In the genomic region with DNA sequence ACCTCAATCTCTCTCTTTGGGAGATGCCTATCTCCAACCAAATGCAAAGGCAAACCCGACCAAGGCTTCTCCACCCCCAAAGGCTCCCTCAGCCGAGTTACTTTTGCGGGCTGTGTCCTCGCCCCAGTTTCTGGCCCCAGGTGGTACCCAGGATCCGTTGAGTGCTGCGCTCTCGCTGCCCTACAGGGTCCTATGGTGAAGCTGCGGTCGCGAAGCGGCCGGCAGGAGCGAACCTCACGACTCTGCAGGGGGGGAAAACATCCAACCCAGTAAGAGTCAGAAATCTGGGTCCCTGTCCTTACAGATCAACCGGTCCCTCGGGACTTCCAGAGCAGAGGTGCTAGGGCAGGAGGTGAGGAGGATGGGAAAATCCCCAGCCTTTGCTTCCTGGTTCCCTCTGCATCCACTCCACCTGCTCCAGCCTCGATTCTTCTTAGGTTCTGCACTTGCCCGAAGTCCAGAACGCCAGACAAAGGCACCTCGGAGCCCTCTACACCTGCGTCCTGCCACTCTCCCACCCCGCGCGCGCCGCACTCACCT, we compare ENCODE assay signal across 8 cellular contexts. TPM values are rescaled to one million over a fixed set of nuclear protein-coding genes. Genes with fewer than 3 reads are reported as not detected.
DNase-seq lines count a peak whose midpoint lies in the region; ATAC-seq and TF ChIP-seq lines count a peak whose summit lies in the region.

No MANE protein-coding gene starts in this region.

- peak; percentile 5 for TF ChIP-seq CTCF in fibroblast of the aortic adventitia (IDR thresholded peaks at IDR 0.05; ENCODE audit: insufficient read depth, low read length)
- TF ChIP-seq CTCF in retinal pigment epithelial cell (conservative IDR thresholded peaks at IDR 0.05; ENCODE audit: low read depth, low read length): no peak

- peaks cover 8% of the 10 kb centered on the region for H3K4me1 ChIP-seq in CD8-positive, alpha-beta memory T cell (ENCODE audit: insufficient read depth, low read length)

- H3K27ac ChIP-seq in CD8-positive, alpha-beta memory T cell (ENCODE audit: low read depth, low read length): no peak overlapping the region

- H3K9me3 Mint-ChIP-seq in CD8-positive, alpha-beta memory T cell: no peaks in the 10 kb centered on the region
- H3K9me3 Mint-ChIP-seq in T-cell: no peaks in the 10 kb centered on the region

- H3K27me3 Mint-ChIP-seq in CD8-positive, alpha-beta memory T cell: peaks cover 31 to 57% of the 10 kb centered on the region in 2 donors
- peaks cover 24 to 31% of the 10 kb centered on the region in 2 donors for H3K27me3 Mint-ChIP-seq in T-cell

- no peaks in the 10 kb centered on the region for H3K36me3 Mint-ChIP-seq in CD8-positive, alpha-beta memory T cell
- no peaks in the 10 kb centered on the region for H3K36me3 Mint-ChIP-seq in T-cell

- CTCF ChIA-PET in CD8-positive, alpha-beta memory T cell (lab: Charles Lee): no interaction called here
- CTCF ChIA-PET in T-cell (lab: Charles Lee): no interaction called here

- peaks cover 12 to 26% (median 16%) of the 10 kb centered on the region in 3 donors for H3K4me1 Mint-ChIP-seq in CD8-positive, alpha-beta memory T cell
- H3K4me1 Mint-ChIP-seq in T-cell: peaks cover 17 to 25% (median 19%) of the 10 kb centered on the region in 3 donors

- POLR2A ChIA-PET in CD8-positive, alpha-beta memory T cell (lab: Charles Lee): no interaction called here
- POLR2A ChIA-PET in T-cell (lab: Charles Lee): no interaction called here

- ATAC-seq in GM21576 (IDR thresholded peaks at IDR 0.05; ENCODE audit: unreplicated experiment): peak; percentile 4
- ATAC-seq in T-cell (replicated peaks in 1 of 4): peak in 1 of 4 experiments; percentile 26

- H3K4me3 ChIP-seq in CD8-positive, alpha-beta memory T cell (ENCODE audit: low read length): no peak overlapping the region
- H3K4me3 ChIP-seq in fibroblast of the aortic adventitia (ENCODE audit: low read depth, low read length): peak overlapping the region; percentile 67
- H3K4me3 ChIP-seq in retinal pigment epithelial cell (ENCODE audit: low read length): peak overlapping the region; percentile 86

- DNase-seq in CD8-positive, alpha-beta memory T cell: no peak
- no peak for DNase-seq in T-cell
- DNase-seq in fibroblast of the aortic adventitia (ENCODE audit: low read depth): no peak
- DNase-seq in retinal pigment epithelial cell (ENCODE audit: low read depth): no peak
- no peak for DNase-seq in kidney glomerular epithelial cell (lab: John Stamatoyannopoulos, UW)
- no peak for DNase-seq in NCI-H774 (lab: John Stamatoyannopoulos, UW)
- DNase-seq in erythroblast (lab: John Stamatoyannopoulos, UW): no peak

- peaks cover 10% of the 10 kb centered on the region for H3K27me3 ChIP-seq in CD8-positive, alpha-beta memory T cell (ENCODE audit: insufficient read depth, low read length, poor library complexity, severe bottlenecking)

- TF ChIP-seq POLR2A in erythroblast (IDR thresholded peaks at IDR 0.05; ENCODE audit: low read length): no peak

- peak overlapping the region in 6 of 7 donors; percentile 34 to 84 (median 70) for H3K4me3 Mint-ChIP-seq in CD8-positive, alpha-beta memory T cell
- H3K4me3 Mint-ChIP-seq in T-cell: peak overlapping the region; percentile 61 to 77 (median 74)

- H3K9me3 ChIP-seq in CD8-positive, alpha-beta memory T cell (ENCODE audit: low read length): no peaks in the 10 kb centered on the region

- no peak overlapping the region for H3K27ac Mint-ChIP-seq in CD8-positive, alpha-beta memory T cell
- H3K27ac Mint-ChIP-seq in T-cell: no peak overlapping the region

- H3K36me3 ChIP-seq in CD8-positive, alpha-beta memory T cell (ENCODE audit: insufficient read depth, low read length): no peaks in the 10 kb centered on the region

RNA-seq across cellular contexts. Expression of gene HS3ST1, which starts 0.5 kb away (rescaled TPM):
- under 1 TPM; 0.07 to 0.35 TPM for total RNA-seq in CD8-positive, alpha-beta memory T cell
- not detected for polyA plus RNA-seq in CD8-positive, alpha-beta memory T cell
- total RNA-seq in T-cell (under 1 TPM in 2 of 5 donors, not detected in 3; 0.03 to 0.23 TPM), fibroblast of the aortic adventitia (ENCODE audit: low replicate concordance) (2.5 and 6.8 TPM in 2 replicates)
